ENCODE assay signal across 8 cellular contexts in genomic region chr7:47571355-47572100, GRCh38. TPM values are rescaled to one million over a fixed set of nuclear protein-coding genes. Genes with fewer than 3 reads are reported as not detected.
DNase-seq lines count a peak whose midpoint lies in the region; ATAC-seq and TF ChIP-seq lines count a peak whose summit lies in the region.

No MANE protein-coding gene starts in this region.

- peak overlapping the region; percentile 34 to 67 for H3K9ac ChIP-seq in mucosa of rectum (ENCODE audit: low read depth in 1 of 2, low read length in 2 of 2)

- H3K27me3 ChIP-seq in mucosa of rectum (ENCODE audit: control insufficient read depth in 2 of 2, insufficient read depth in 2 of 2, low read length in 2 of 2): no peaks in the 10 kb centered on the region

- H3K4me3 ChIP-seq in mucosa of rectum (ENCODE audit: low read length in 2 of 2): peak overlapping the region; percentile 30 to 32

- TF ChIP-seq POLR2A in GM18505 (IDR thresholded peaks at IDR 0.05; ENCODE audit: borderline replicate concordance, extremely low read depth, insufficient read depth, insufficient read length): no peak

- peaks cover 54 to 61% of the 10 kb centered on the region in 2 donors for H3K4me1 ChIP-seq in mucosa of rectum (ENCODE audit: control insufficient read depth in 2 of 2, insufficient read depth in 2 of 2, low read length in 2 of 2)

- H3K27ac ChIP-seq in mucosa of rectum (ENCODE audit: low read depth in 2 of 2, low read length in 2 of 2): peak overlapping the region; percentile 79 to 82

- no peaks in the 10 kb centered on the region for H3K36me3 ChIP-seq in mucosa of rectum (ENCODE audit: control insufficient read depth in 2 of 2, insufficient read depth in 2 of 2, low read length in 2 of 2)

- H3K9me3 ChIP-seq in mucosa of rectum (ENCODE audit: control insufficient read depth in 2 of 2, low read length in 2 of 2): no peaks in the 10 kb centered on the region

- ATAC-seq in GM21360 (IDR thresholded peaks at IDR 0.05; ENCODE audit: unreplicated experiment) (peak; percentile 46), HG03521 (IDR thresholded peaks at IDR 0.05; ENCODE audit: unreplicated experiment) (no peak), HG03342 (IDR thresholded peaks at IDR 0.05; ENCODE audit: unreplicated experiment) (no peak), HG03520 (IDR thresholded peaks at IDR 0.05; ENCODE audit: unreplicated experiment) (no peak), GM18505 (IDR thresholded peaks at IDR 0.05; ENCODE audit: unreplicated experiment) (no peak)

- peak; percentile 98 for DNase-seq in NCI-H69 (lab: John Stamatoyannopoulos, UW)
- DNase-seq in dermis microvascular lymphatic vessel endothelial cell (ENCODE audit: low read depth in 2 of 2): peak; percentile 79 to 91

RNA-seq across cellular contexts. Expression of gene TNS3, which starts 10.4 kb away (rescaled TPM):
- total RNA-seq in dermis microvascular lymphatic vessel endothelial cell: 7.3 and 11.8 TPM in 2 replicates
